Comparison of ENCODE assay signal across 8 cellular contexts in genomic region chr12:130879212-130879686, GRCh38. TPM values are rescaled to one million over a fixed set of nuclear protein-coding genes. Genes with fewer than 3 reads are reported as not detected.
DNase-seq lines count a peak whose midpoint lies in the region; ATAC-seq and TF ChIP-seq lines count a peak whose summit lies in the region.

No MANE protein-coding gene starts in this region.

- H3K9ac ChIP-seq in smooth muscle cell (ENCODE audit: low read depth): no peak overlapping the region

- no peaks in the 10 kb centered on the region for H3K9me3 ChIP-seq in WERI-Rb-1 (ENCODE audit: severe bottlenecking)
- no peaks in the 10 kb centered on the region for H3K9me3 ChIP-seq in smooth muscle cell (replicated peaks; ENCODE audit: low read depth)

- peaks cover 32% of the 10 kb centered on the region for H3K36me3 ChIP-seq in WERI-Rb-1
- H3K36me3 ChIP-seq in smooth muscle cell (ENCODE audit: low read depth): peaks cover 29% of the 10 kb centered on the region

- peaks cover 9% of the 10 kb centered on the region for H3K4me1 ChIP-seq in smooth muscle cell (ENCODE audit: low read depth)

- no peak overlapping the region for H3K27ac ChIP-seq in WERI-Rb-1
- no peak overlapping the region for H3K27ac ChIP-seq in smooth muscle cell (ENCODE audit: low read depth)

- H3K4me1 Mint-ChIP-seq in activated naive CD8-positive, alpha-beta T cell treated with anti-CD3 and anti-CD28 coated beads, Interleukin-2, amount 50 U/mL, for 24 hours: peaks cover 66% of the 10 kb centered on the region

- no peak overlapping the region for H3K4me2 ChIP-seq in smooth muscle cell

- 89% methylated on average over 13 of the region's 13 CpGs for WGBS in smooth muscle cell (ENCODE audit: low lambda C conversion rate)

- H3K27me3 ChIP-seq in WERI-Rb-1 (ENCODE audit: insufficient read depth, low read depth, severe bottlenecking) (no peaks in the 10 kb centered on the region), smooth muscle cell (ENCODE audit: low read depth) (no peaks in the 10 kb centered on the region)

- H3K27ac Mint-ChIP-seq in activated naive CD8-positive, alpha-beta T cell treated with anti-CD3 and anti-CD28 coated beads, Interleukin-2, amount 50 U/mL, for 24 hours: peak overlapping the region; percentile 29

- peak; percentile 78 for ATAC-seq in GM19452 (IDR thresholded peaks at IDR 0.05; ENCODE audit: unreplicated experiment)
- ATAC-seq in HG03342 (IDR thresholded peaks at IDR 0.05; ENCODE audit: unreplicated experiment): peak; percentile 93
- peak; percentile 18 for ATAC-seq in activated naive CD8-positive, alpha-beta T cell treated with anti-CD3 and anti-CD28 coated beads, Interleukin-2, amount 50 U/mL, for 24 hours

- in situ Hi-C loops in GM13977 (cut with MboI; ENCODE audit: low pct_unique_long_range_greater_than_20kb, low sequenced_read_pairs, unreplicated experiment): no loop called here

- peaks cover 41% of the 10 kb centered on the region for H3K36me3 Mint-ChIP-seq in activated naive CD8-positive, alpha-beta T cell treated with anti-CD3 and anti-CD28 coated beads, Interleukin-2, amount 50 U/mL, for 24 hours (ENCODE audit: low read depth)

- no peak overlapping the region for H2AFZ ChIP-seq in smooth muscle cell (ENCODE audit: low read depth)

- no peak for TF ChIP-seq CTCF in GM13977 (IDR thresholded peaks at IDR 0.05; ENCODE audit: extremely low read depth, insufficient read depth, missing control alignments)
- TF ChIP-seq CTCF in WERI-Rb-1 (IDR thresholded peaks at IDR 0.05; ENCODE audit: low read depth, low read length): no peak
- TF ChIP-seq CTCF in smooth muscle cell (IDR thresholded peaks at IDR 0.05; ENCODE audit: borderline replicate concordance, insufficient read depth, poor library complexity, severe bottlenecking): no peak

- peak; percentile 80 for DNase-seq in GM13977 (ENCODE audit: low spot score)
- no peak for DNase-seq in activated naive CD8-positive, alpha-beta T cell treated with anti-CD3 and anti-CD28 coated beads, Interleukin-2, amount 50 U/mL, for 24 hours
- DNase-seq in Ammon's horn (ENCODE audit: low spot score): no peak
- DNase-seq in inferior parietal cortex (ENCODE audit: extremely low spot score): no peak
- no peak for DNase-seq in WERI-Rb-1
- DNase-seq in smooth muscle cell (lab: John Stamatoyannopoulos, UW; ENCODE audit: unreplicated experiment): no peak

- H3K4me3 ChIP-seq in WERI-Rb-1 (ENCODE audit: low read depth, low read length) (no peak overlapping the region), smooth muscle cell (no peak overlapping the region)

- H3K4me3 Mint-ChIP-seq in activated naive CD8-positive, alpha-beta T cell treated with anti-CD3 and anti-CD28 coated beads, Interleukin-2, amount 50 U/mL, for 24 hours: peak overlapping the region; percentile 43

- peaks cover 35% of the 10 kb centered on the region for H3F3A ChIP-seq in smooth muscle cell (ENCODE audit: low read depth)

- no peaks in the 10 kb centered on the region for H3K9me3 Mint-ChIP-seq in activated naive CD8-positive, alpha-beta T cell treated with anti-CD3 and anti-CD28 coated beads, Interleukin-2, amount 50 U/mL, for 24 hours

- H3K79me2 ChIP-seq in smooth muscle cell (ENCODE audit: low read depth): peaks cover 6% of the 10 kb centered on the region

- H4K20me1 ChIP-seq in smooth muscle cell (ENCODE audit: low read depth): peaks cover 43% of the 10 kb centered on the region

- H3K27me3 Mint-ChIP-seq in activated naive CD8-positive, alpha-beta T cell treated with anti-CD3 and anti-CD28 coated beads, Interleukin-2, amount 50 U/mL, for 24 hours: no peaks in the 10 kb centered on the region

RNA-seq across cellular contexts. Expression of gene RAN, which starts 7.4 kb away (rescaled TPM):
- total RNA-seq in smooth muscle cell: 332 and 367 TPM in 2 replicates
- 595 and 627 TPM in 2 replicates for polyA plus RNA-seq in smooth muscle cell

RNA-seq across cellular contexts. Expression of gene STX2, which starts 40.2 kb away (rescaled TPM):
- 31.4 and 32.8 TPM in 2 replicates for total RNA-seq in smooth muscle cell
- 21.7 and 25.3 TPM in 2 replicates for polyA plus RNA-seq in smooth muscle cell

Comparison
In these comparisons a context has a peak if more than half of its experiments do, and no peak if none do; other contexts are left out.
1. ATAC-seq: peak in every context shown above with its lines; median percentile 93 in HG03342; 78 in GM19452; 18 in activated naive CD8-positive, alpha-beta T cell treated with anti-CD3 and anti-CD28 coated beads, Interleukin-2, amount 50 U/mL, for 24 hours.